Comparison of ENCODE assay signal across 13 cellular contexts in genomic region chr3:18370672-18371071, GRCh38. TPM values are rescaled to one million over a fixed set of nuclear protein-coding genes. Genes with fewer than 3 reads are reported as not detected.
DNase-seq lines count a peak whose midpoint lies in the region; ATAC-seq lines count a peak whose summit lies in the region.
"Had no signal": no experiment of that assay in that cellular context is flagged by ENCODE, and none has a peak within 500 bp of the region (broad histone marks: within the 10 kb centered on the region; RNA-seq: fewer than 3 reads in every experiment).

No MANE protein-coding gene starts in this region.

- H3K9me3 Mint-ChIP-seq in activated CD8-positive, alpha-beta memory T cell treated with anti-CD3 and anti-CD28 coated beads, Interleukin-2, amount 10 ng/mL, durations not matched to agents 7 days and 5 days (ENCODE audit: low read depth) = no peaks in the 10 kb centered on the region
- no peaks in the 10 kb centered on the region for H3K9me3 Mint-ChIP-seq in activated naive CD8-positive, alpha-beta T cell (ENCODE audit: low read depth)
- no peaks in the 10 kb centered on the region for H3K9me3 Mint-ChIP-seq in stimulated activated naive CD8-positive, alpha-beta T cell treated with anti-CD3 and anti-CD28 coated beads, Interleukin-15, Interleukin-2, amounts not matched to agents 100 ng/mL and 50 ng/mL, for 24 hours

- H3K27ac Mint-ChIP-seq in activated CD8-positive, alpha-beta memory T cell treated with anti-CD3 and anti-CD28 coated beads, Interleukin-2, amount 10 ng/mL, durations not matched to agents 7 days and 5 days = peak overlapping the region; percentile 68
- peak overlapping the region; percentile 91 for H3K27ac Mint-ChIP-seq in activated naive CD8-positive, alpha-beta T cell
- peak overlapping the region; percentile 70 for H3K27ac Mint-ChIP-seq in stimulated activated naive CD8-positive, alpha-beta T cell treated with anti-CD3 and anti-CD28 coated beads, Interleukin-15, Interleukin-2, amounts not matched to agents 100 ng/mL and 50 ng/mL, for 24 hours

- H3K4me1 Mint-ChIP-seq in activated CD8-positive, alpha-beta memory T cell treated with anti-CD3 and anti-CD28 coated beads, Interleukin-2, amount 10 ng/mL, durations not matched to agents 7 days and 5 days = peaks cover 74% of the 10 kb centered on the region
- H3K4me1 Mint-ChIP-seq in activated naive CD8-positive, alpha-beta T cell (ENCODE audit: low read depth) = peaks cover 99% of the 10 kb centered on the region
- H3K4me1 Mint-ChIP-seq in stimulated activated naive CD8-positive, alpha-beta T cell treated with anti-CD3 and anti-CD28 coated beads, Interleukin-15, Interleukin-2, amounts not matched to agents 100 ng/mL and 50 ng/mL, for 24 hours (ENCODE audit: low read depth) = peaks cover 97% of the 10 kb centered on the region

- no peak for ATAC-seq in activated CD8-positive, alpha-beta memory T cell treated with anti-CD3 and anti-CD28 coated beads, Interleukin-2, amount 10 ng/mL, durations not matched to agents 7 days and 5 days
- ATAC-seq in GM21367 (IDR thresholded peaks at IDR 0.05; ENCODE audit: unreplicated experiment) (no peak), HG03442 (IDR thresholded peaks at IDR 0.05; ENCODE audit: unreplicated experiment) (no peak), left colon (no peak)

- intact Hi-C loops in left colon (cut with DNase I, micrococcal nuclease) = no loop called here

- peaks cover 81% of the 10 kb centered on the region for H3K36me3 Mint-ChIP-seq in activated CD8-positive, alpha-beta memory T cell treated with anti-CD3 and anti-CD28 coated beads, Interleukin-2, amount 10 ng/mL, durations not matched to agents 7 days and 5 days
- H3K36me3 Mint-ChIP-seq in activated naive CD8-positive, alpha-beta T cell = peaks cover 51% of the 10 kb centered on the region
- H3K36me3 Mint-ChIP-seq in stimulated activated naive CD8-positive, alpha-beta T cell treated with anti-CD3 and anti-CD28 coated beads, Interleukin-15, Interleukin-2, amounts not matched to agents 100 ng/mL and 50 ng/mL, for 24 hours (ENCODE audit: low read depth) = peaks cover 99% of the 10 kb centered on the region

- no peaks in the 10 kb centered on the region for H3K27me3 Mint-ChIP-seq in activated CD8-positive, alpha-beta memory T cell treated with anti-CD3 and anti-CD28 coated beads, Interleukin-2, amount 10 ng/mL, durations not matched to agents 7 days and 5 days
- no peaks in the 10 kb centered on the region for H3K27me3 Mint-ChIP-seq in activated naive CD8-positive, alpha-beta T cell
- no peaks in the 10 kb centered on the region for H3K27me3 Mint-ChIP-seq in stimulated activated naive CD8-positive, alpha-beta T cell treated with anti-CD3 and anti-CD28 coated beads, Interleukin-15, Interleukin-2, amounts not matched to agents 100 ng/mL and 50 ng/mL, for 24 hours

- DNase-seq in activated CD8-positive, alpha-beta memory T cell treated with anti-CD3 and anti-CD28 coated beads, Interleukin-2, amount 10 ng/mL, durations not matched to agents 7 days and 5 days = no peak
- DNase-seq in activated CD8-positive, alpha-beta memory T cell treated with anti-CD3 and anti-CD28 coated beads for 24 hours = no peak
- DNase-seq in NCI-H1105 treated with DMSO at 0.1 percent for 48 hours (lab: John Stamatoyannopoulos, UW) (peak; percentile 59), left colon (no peak)
- DNase-seq: Calu3; cerebellar nuclear complex; foreskin melanocyte; NCI-H226; stimulated activated CD4-positive, alpha-beta T cell treated with anti-CD3 and anti-CD28 coated beads, Interleukin-15, amount 100 ng/mL, for 24 hours had no signal

- CTCF ChIA-PET in activated CD8-positive, alpha-beta memory T cell treated with anti-CD3 and anti-CD28 coated beads, Interleukin-2, amount 10 ng/mL, durations not matched to agents 7 days and 5 days (lab: Charles Lee) = no interaction called here

- H3K4me3 Mint-ChIP-seq in activated CD8-positive, alpha-beta memory T cell treated with anti-CD3 and anti-CD28 coated beads, Interleukin-2, amount 10 ng/mL, durations not matched to agents 7 days and 5 days = no peak overlapping the region
- H3K4me3 Mint-ChIP-seq in activated naive CD8-positive, alpha-beta T cell = peak overlapping the region; percentile 66
- peak overlapping the region; percentile 33 for H3K4me3 Mint-ChIP-seq in stimulated activated naive CD8-positive, alpha-beta T cell treated with anti-CD3 and anti-CD28 coated beads, Interleukin-15, Interleukin-2, amounts not matched to agents 100 ng/mL and 50 ng/mL, for 24 hours

RNA-seq across cellular contexts. Expression of gene SATB1, which starts 54.5 kb away (rescaled TPM):
- total RNA-seq in activated CD8-positive, alpha-beta memory T cell treated with anti-CD3 and anti-CD28 coated beads, Interleukin-2, amount 10 ng/mL, durations not matched to agents 7 days and 5 days = 100 to 1,000 TPM; 164 to 233 TPM
- 10 to 100 TPM; 27.2 to 38.3 TPM for total RNA-seq in left colon

Comparison
In these comparisons a context has a peak if more than half of its experiments do, and no peak if none do; other contexts are left out.
1. RNA of gene SATB1, which starts 54.5 kb away (total RNA-seq): 164 to 233 TPM in activated CD8-positive, alpha-beta memory T cell treated with anti-CD3 and anti-CD28 coated beads, Interleukin-2, amount 10 ng/mL, durations not matched to agents 7 days and 5 days; 27.2 to 38.3 TPM in left colon; every median in the first group is over 4 times any median in the second.
2. Peak in every context shown above with its lines, with median percentiles within 50 percentile points of each other: H3K27ac Mint-ChIP-seq.